ENCODE assay signal across 36 cellular contexts in genomic region chr19:9044449-9044848, GRCh38. TPM values are rescaled to one million over a fixed set of nuclear protein-coding genes. Genes with fewer than 3 reads are reported as not detected.
"Had no signal": no experiment of that assay in that cellular context is flagged by ENCODE, and none has a peak within 500 bp of the region (broad histone marks: within the 10 kb centered on the region; RNA-seq: fewer than 3 reads in every experiment).

No MANE protein-coding gene starts in this region.

- H3K27me3 ChIP-seq: ascending aorta, cardiac muscle cell had no signal

- H3K9me3 ChIP-seq: adrenal gland, ascending aorta had no signal

- H3K4me1 ChIP-seq: adrenal gland, ascending aorta had no signal

- DNase-seq: activated B cell treated with CpG ODN at 0.5 μM for 24 hours; activated CD4-positive, alpha-beta memory T cell treated with anti-CD3 and anti-CD28 coated beads for 36 hours; activated CD4-positive, alpha-beta T cell treated with anti-CD3 and anti-CD28 coated beads for 4 hours; activated CD4-positive, alpha-beta T cell treated with anti-CD3 and anti-CD28 coated beads, Interleukin-2, amount 10 ng/mL, durations not matched to agents 24 days and 14 days; activated CD4-positive, alpha-beta T cell treated with anti-CD3 and anti-CD28 coated beads, Interleukin-2, amount 50 U/mL, for 1 hour; activated CD4-positive, alpha-beta T cell treated with anti-CD3 and anti-CD28 coated beads, Interleukin-2, amount 50 U/mL, for 4 hours; activated CD4-positive, CD25-positive, alpha-beta regulatory T cell treated with anti-CD3 and anti-CD28 coated beads, Interleukin-2, amount 50 U/mL, for 72 hours; activated CD8-positive, alpha-beta memory T cell treated with anti-CD3 and anti-CD28 coated beads, Interleukin-2, amount 50 U/mL, for 4 hours; activated CD8-positive, alpha-beta T cell treated with anti-CD3 and anti-CD28 coated beads for 36 hours; activated effector memory CD4-positive, alpha-beta T cell treated with anti-CD3 and anti-CD28 coated beads, Interleukin-2, amount 50 U/mL, for 16 hours; activated gamma-delta T cell treated with Interleukin-2 at 50 U/mL for 16 hours; activated naive CD4-positive, alpha-beta T cell; activated naive CD4-positive, alpha-beta T cell treated with anti-CD3 and anti-CD28 coated beads for 36 hours; activated naive CD4-positive, alpha-beta T cell treated with anti-CD3 and anti-CD28 coated beads, Interleukin-2, amount 50 U/mL, for 16 hours; activated naive CD8-positive, alpha-beta T cell treated with anti-CD3 and anti-CD28 coated beads for 36 hours; activated T-cell treated with anti-CD3 and anti-CD28 coated beads for 4 hours; activated T-cell treated with anti-CD3 and anti-CD28 coated beads, Interleukin-2, amount 50 U/mL, for 1 hour; activated T-cell treated with anti-CD3 and anti-CD28 coated beads, Interleukin-2, amount 50 U/mL, for 4 hours; activated T-cell treated with anti-CD3 and anti-CD28 coated beads, Interleukin-2, amount 50 U/mL, for 72 hours; adrenal gland; amygdala; anterior cingulate cortex; caudate nucleus; cerebellar nuclear complex; T-helper 1 cell; T-helper 2 cell; T-helper 9 cell had no signal

- H3K27ac ChIP-seq: adrenal gland, ascending aorta, cardiac muscle cell, VCaP had no signal

- H3K4me3 ChIP-seq: adrenal gland, ascending aorta, cardiac muscle cell had no signal

- ATAC-seq: activated CD8-positive, alpha-beta T cell treated with anti-CD3 and anti-CD28 coated beads for 36 hours; activated naive CD4-positive, alpha-beta T cell treated with anti-CD3 and anti-CD28 coated beads, Interleukin-2, amount 50 U/mL, for 72 hours; activated T-cell treated with anti-CD3 and anti-CD28 coated beads, Interleukin-2, amount 50 U/mL, for 4 hours; activated T-cell treated with anti-CD3 and anti-CD28 coated beads, Interleukin-2, amount 50 U/mL, for 72 hours; activated T-helper 17 cell treated with anti-CD3 and anti-CD28 coated beads, Interleukin-2, amount 50 U/mL, for 72 hours had no signal

- H3K36me3 ChIP-seq: adrenal gland, ascending aorta, cardiac muscle cell had no signal

RNA-seq across cellular contexts. Expression of gene MUC16, which starts 34.2 kb away (rescaled TPM):
- total RNA-seq: activated CD4-positive, alpha-beta memory T cell treated with anti-CD3 and anti-CD28 coated beads for 36 hours; activated CD4-positive, alpha-beta T cell treated with anti-CD3 and anti-CD28 coated beads, Interleukin-2, amount 10 ng/mL, durations not matched to agents 24 days and 14 days; activated CD8-positive, alpha-beta memory T cell treated with anti-CD3 and anti-CD28 coated beads for 36 hours; activated CD8-positive, alpha-beta T cell treated with anti-CD3 and anti-CD28 coated beads for 36 hours; activated naive CD4-positive, alpha-beta T cell treated with anti-CD3 and anti-CD28 coated beads for 36 hours; activated naive CD8-positive, alpha-beta T cell treated with anti-CD3 and anti-CD28 coated beads for 36 hours; activated T-helper 1 cell treated with anti-CD3 and anti-CD28 coated beads, Interleukin-12 subunit alpha, Interleukin-12 subunit beta, Interleukin-2, Interleukin-4 antibody, amounts not matched to agents 30 ng/mL and 10 ng/mL and 1 ng/mL, durations not matched to agents 14 hours and 24 hours and 36 hours; cardiac muscle cell; chondrocyte had no signal
- polyA plus RNA-seq: cardiac muscle cell had no signal

RNA-seq across cellular contexts. Expression of gene OR1M1, which starts 42.4 kb away (rescaled TPM):
- total RNA-seq: activated B cell treated with CpG ODN at 0.5 μM for 24 hours; activated CD4-positive, alpha-beta memory T cell treated with anti-CD3 and anti-CD28 coated beads for 36 hours; activated CD4-positive, alpha-beta T cell treated with anti-CD3 and anti-CD28 coated beads, Interleukin-2, amount 10 ng/mL, durations not matched to agents 24 days and 14 days; activated CD8-positive, alpha-beta memory T cell treated with anti-CD3 and anti-CD28 coated beads for 36 hours; activated CD8-positive, alpha-beta T cell treated with anti-CD3 and anti-CD28 coated beads for 36 hours; activated naive CD4-positive, alpha-beta T cell treated with anti-CD3 and anti-CD28 coated beads for 36 hours; activated naive CD4-positive, alpha-beta T cell treated with anti-CD3 and anti-CD28 coated beads, Interleukin-2, amount 50 U/mL, for 72 hours; activated naive CD8-positive, alpha-beta T cell treated with anti-CD3 and anti-CD28 coated beads for 36 hours; activated T-cell treated with anti-CD3 and anti-CD28 coated beads, Interleukin-2, amount 50 U/mL, for 4 hours; activated T-cell treated with anti-CD3 and anti-CD28 coated beads, Interleukin-2, amount 50 U/mL, for 72 hours; activated T-helper 1 cell treated with anti-CD3 and anti-CD28 coated beads, Interleukin-12 subunit alpha, Interleukin-12 subunit beta, Interleukin-2, Interleukin-4 antibody, amounts not matched to agents 30 ng/mL and 10 ng/mL and 1 ng/mL, durations not matched to agents 14 hours and 24 hours and 36 hours; activated T-helper 17 cell treated with anti-CD3 and anti-CD28 coated beads, Interleukin-2, amount 50 U/mL, for 72 hours; adrenal gland; ascending aorta; bronchial epithelial cell; cardiac muscle cell; chondrocyte had no signal
- polyA plus RNA-seq: adrenal gland, cardiac muscle cell had no signal
